In genomic region chr3:37015631-37016030, GRCh38 we compare ENCODE assay signal across 21 cellular contexts.
"Had no signal": no experiment of that assay in that cellular context is flagged by ENCODE, and none has a peak within 500 bp of the region (broad histone marks: within the 10 kb centered on the region; RNA-seq: fewer than 3 reads in every experiment).

No MANE protein-coding gene starts in this region.

- H3K27me3 ChIP-seq: dorsolateral prefrontal cortex, gastrocnemius medialis, neutrophil, pancreas, spleen, tibial nerve, upper lobe of left lung had no signal

- H3K27ac ChIP-seq: gastrocnemius medialis, neutrophil, pancreas, skin epidermis, spleen, thoracic aorta, tibial nerve, upper lobe of left lung had no signal

- H3K4me1 ChIP-seq: gastrocnemius medialis, pancreas, spleen, tibial nerve, upper lobe of left lung had no signal

- ATAC-seq: gastrocnemius medialis; mucosa of descending colon; natural killer cell treated with Interleukin-12 subunit alpha and Interleukin-12 subunit beta and Interleukin-15 and Interleukin-18, amount 100 ng/mL, for 72 hours; pancreas; stimulated activated naive B cell treated with anti-CD40 and anti-IgM and Interleukin-4, amounts not matched to agents 10 μg/mL and 1 μg/mL and 100 μg/mL, for 72 hours had no signal

- H3K9me3 ChIP-seq: gastrocnemius medialis, mucosa of descending colon, neutrophil, pancreas, spleen, thoracic aorta, tibial nerve, upper lobe of left lung had no signal

- DNase-seq: dorsolateral prefrontal cortex; effector CD4-positive, alpha-beta T cell; gastrocnemius medialis; head of caudate nucleus; hippocampal formation; immature natural killer cell; islet precursor cell; kidney glomerular epithelial cell; mesenchymal stem cell; mucosa of descending colon; naive B cell; pancreas; spleen; stimulated activated CD4-positive, alpha-beta T cell treated with anti-CD3 and anti-CD28 coated beads, Interleukin-4, amount 100 ng/mL, for 4 hours; stimulated activated naive B cell treated with anti-CD40 and anti-IgM and Interleukin-4, amounts not matched to agents 10 μg/mL and 1 μg/mL and 100 μg/mL, for 72 hours; upper lobe of left lung had no signal

- H3K4me3 ChIP-seq: dorsolateral prefrontal cortex, gastrocnemius medialis, mucosa of descending colon, pancreas, skin epidermis, spleen, thoracic aorta, tibial nerve, upper lobe of left lung had no signal
